Comparison of ENCODE assay signal across 1 cellular context in genomic region chr14:70707138-70708038, GRCh38.
TF ChIP-seq lines count a peak whose summit lies in the region.

No MANE protein-coding gene starts in this region.

TF ChIP-seq in GM12878, 131 proteins besides CTCF, POLR2A, EP300 and RAD21 (continued from another document and continues in another):
- TF ChIP-seq BCLAF1 (IDR thresholded peaks at IDR 0.05): no peak
- TF ChIP-seq KLF5 (IDR thresholded peaks at IDR 0.05; ENCODE audit: partially characterized antibody): no peak
- TF ChIP-seq JUND (IDR thresholded peaks at IDR 0.05; ENCODE audit: low read depth, low read length): no peak
- TF ChIP-seq GABPA (IDR thresholded peaks at IDR 0.05; ENCODE audit: low read depth): no peak
- peak; percentile 51; the same call in 1 of the 2 replicates for TF ChIP-seq CREM (IDR thresholded peaks at IDR 0.05; ENCODE audit: low read depth)
- no peak for TF ChIP-seq HDAC6 (IDR thresholded peaks at IDR 0.05; ENCODE audit: unreplicated experiment)
- no peak for TF ChIP-seq TCF3 (IDR thresholded peaks at IDR 0.05; ENCODE audit: borderline replicate concordance, insufficient read depth, low read depth, low read length)
- TF ChIP-seq MXI1 (IDR thresholded peaks at IDR 0.05; ENCODE audit: low read depth, low read length): no peak
- peak; percentile 25; the same call in 1 of the 2 replicates for TF ChIP-seq SMC3 (IDR thresholded peaks at IDR 0.05; ENCODE audit: borderline replicate concordance, low read length)
- TF ChIP-seq SIN3A (IDR thresholded peaks at IDR 0.05; ENCODE audit: low read depth, low read length): no peak
- peak; percentile 95 for TF ChIP-seq GATAD2B (conservative IDR thresholded peaks at IDR 0.05; ENCODE audit: low read depth)
- TF ChIP-seq, protein P1, sequence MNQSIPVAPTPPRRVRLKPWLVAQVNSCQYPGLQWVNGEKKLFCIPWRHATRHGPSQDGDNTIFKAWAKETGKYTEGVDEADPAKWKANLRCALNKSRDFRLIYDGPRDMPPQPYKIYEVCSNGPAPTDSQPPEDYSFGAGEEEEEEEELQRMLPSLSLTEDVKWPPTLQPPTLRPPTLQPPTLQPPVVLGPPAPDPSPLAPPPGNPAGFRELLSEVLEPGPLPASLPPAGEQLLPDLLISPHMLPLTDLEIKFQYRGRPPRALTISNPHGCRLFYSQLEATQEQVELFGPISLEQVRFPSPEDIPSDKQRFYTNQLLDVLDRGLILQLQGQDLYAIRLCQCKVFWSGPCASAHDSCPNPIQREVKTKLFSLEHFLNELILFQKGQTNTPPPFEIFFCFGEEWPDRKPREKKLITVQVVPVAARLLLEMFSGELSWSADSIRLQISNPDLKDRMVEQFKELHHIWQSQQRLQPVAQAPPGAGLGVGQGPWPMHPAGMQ (IDR thresholded peaks at IDR 0.05; ENCODE audit: borderline replicate concordance): no peak
- TF ChIP-seq ETV6 (conservative IDR thresholded peaks at IDR 0.05 in 1 of 2, IDR thresholded peaks at IDR 0.05 in 1 of 2; ENCODE audit: borderline replicate concordance in 1 of 2, low read depth in 1 of 2): no peak
- peak; percentile 36; the same call in 1 of the 2 replicates for TF ChIP-seq CHD2 (IDR thresholded peaks at IDR 0.05; ENCODE audit: borderline replicate concordance, low read depth, low read length)
- peak; percentile 98 for TF ChIP-seq MEF2B (IDR thresholded peaks at IDR 0.05; ENCODE audit: partially characterized antibody, poor library complexity, severe bottlenecking)
- no peak for TF ChIP-seq KDM1A (IDR thresholded peaks at IDR 0.05; ENCODE audit: borderline replicate concordance)
- no peak for TF ChIP-seq RFX5 (IDR thresholded peaks at IDR 0.05; ENCODE audit: low read depth, low read length)
- peak; percentile 77 for TF ChIP-seq NFIC (IDR thresholded peaks at IDR 0.05; ENCODE audit: low read depth, low read length)
- no peak for TF ChIP-seq CREB1 (IDR thresholded peaks at IDR 0.05; ENCODE audit: low read depth)
- no peak for TF ChIP-seq NFYA (IDR thresholded peaks at IDR 0.05; ENCODE audit: borderline replicate concordance, low read depth, low read length)
- peak; percentile 59; the same call in 1 of the 2 replicates for TF ChIP-seq PAX5 (IDR thresholded peaks at IDR 0.05; ENCODE audit: borderline replicate concordance, low read depth, low read length)
- TF ChIP-seq ZNF274 (IDR thresholded peaks at IDR 0.05; ENCODE audit: insufficient read depth, insufficient read length): no peak
- TF ChIP-seq ZSCAN29 (IDR thresholded peaks at IDR 0.05): no peak
- TF ChIP-seq BHLHE40 (IDR thresholded peaks at IDR 0.05; ENCODE audit: borderline replicate concordance in 1 of 2, low read depth in 2 of 2, low read length in 1 of 2): peak; percentile 6 to 11; a peak in 1 of 4 replicates
- TF ChIP-seq IKZF2 (IDR thresholded peaks at IDR 0.05): peak; percentile 88 to 91
- TF ChIP-seq WRNIP1 (IDR thresholded peaks at IDR 0.05; ENCODE audit: borderline replicate concordance, low read depth, low read length): 0 out of 2 replicates have a peak, but pooled peaks have one; percentile 34
- no peak for TF ChIP-seq SP1 (IDR thresholded peaks at IDR 0.05; ENCODE audit: low read depth, low read length)
- no peak for TF ChIP-seq YBX1 (IDR thresholded peaks at IDR 0.05)
- no peak for TF ChIP-seq ZNF384 (IDR thresholded peaks at IDR 0.05; ENCODE audit: borderline replicate concordance, low read depth, low read length)
- TF ChIP-seq, protein P2, sequence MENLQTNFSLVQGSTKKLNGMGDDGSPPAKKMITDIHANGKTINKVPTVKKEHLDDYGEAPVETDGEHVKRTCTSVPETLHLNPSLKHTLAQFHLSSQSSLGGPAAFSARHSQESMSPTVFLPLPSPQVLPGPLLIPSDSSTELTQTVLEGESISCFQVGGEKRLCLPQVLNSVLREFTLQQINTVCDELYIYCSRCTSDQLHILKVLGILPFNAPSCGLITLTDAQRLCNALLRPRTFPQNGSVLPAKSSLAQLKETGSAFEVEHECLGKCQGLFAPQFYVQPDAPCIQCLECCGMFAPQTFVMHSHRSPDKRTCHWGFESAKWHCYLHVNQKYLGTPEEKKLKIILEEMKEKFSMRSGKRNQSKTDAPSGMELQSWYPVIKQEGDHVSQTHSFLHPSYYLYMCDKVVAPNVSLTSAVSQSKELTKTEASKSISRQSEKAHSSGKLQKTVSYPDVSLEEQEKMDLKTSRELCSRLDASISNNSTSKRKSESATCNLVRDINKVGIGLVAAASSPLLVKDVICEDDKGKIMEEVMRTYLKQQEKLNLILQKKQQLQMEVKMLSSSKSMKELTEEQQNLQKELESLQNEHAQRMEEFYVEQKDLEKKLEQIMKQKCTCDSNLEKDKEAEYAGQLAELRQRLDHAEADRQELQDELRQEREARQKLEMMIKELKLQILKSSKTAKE (IDR thresholded peaks at IDR 0.05; ENCODE audit: low read depth, poor library complexity, severe bottlenecking): no peak
- peak; percentile 75 for TF ChIP-seq JUNB (IDR thresholded peaks at IDR 0.05)
- no peak for TF ChIP-seq TAF1 (IDR thresholded peaks at IDR 0.05; ENCODE audit: borderline replicate concordance, low read depth, low read length)
- no peak for TF ChIP-seq ZZZ3 (IDR thresholded peaks at IDR 0.05; ENCODE audit: control insufficient read depth, insufficient read length, low read depth)
- no peak for TF ChIP-seq RBBP5 (conservative IDR thresholded peaks at IDR 0.05)
- TF ChIP-seq, protein P3, sequence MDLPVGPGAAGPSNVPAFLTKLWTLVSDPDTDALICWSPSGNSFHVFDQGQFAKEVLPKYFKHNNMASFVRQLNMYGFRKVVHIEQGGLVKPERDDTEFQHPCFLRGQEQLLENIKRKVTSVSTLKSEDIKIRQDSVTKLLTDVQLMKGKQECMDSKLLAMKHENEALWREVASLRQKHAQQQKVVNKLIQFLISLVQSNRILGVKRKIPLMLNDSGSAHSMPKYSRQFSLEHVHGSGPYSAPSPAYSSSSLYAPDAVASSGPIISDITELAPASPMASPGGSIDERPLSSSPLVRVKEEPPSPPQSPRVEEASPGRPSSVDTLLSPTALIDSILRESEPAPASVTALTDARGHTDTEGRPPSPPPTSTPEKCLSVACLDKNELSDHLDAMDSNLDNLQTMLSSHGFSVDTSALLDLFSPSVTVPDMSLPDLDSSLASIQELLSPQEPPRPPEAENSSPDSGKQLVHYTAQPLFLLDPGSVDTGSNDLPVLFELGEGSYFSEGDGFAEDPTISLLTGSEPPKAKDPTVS (IDR thresholded peaks at IDR 0.05; ENCODE audit: low read depth, low read length): no peak
- TF ChIP-seq, protein P4, sequence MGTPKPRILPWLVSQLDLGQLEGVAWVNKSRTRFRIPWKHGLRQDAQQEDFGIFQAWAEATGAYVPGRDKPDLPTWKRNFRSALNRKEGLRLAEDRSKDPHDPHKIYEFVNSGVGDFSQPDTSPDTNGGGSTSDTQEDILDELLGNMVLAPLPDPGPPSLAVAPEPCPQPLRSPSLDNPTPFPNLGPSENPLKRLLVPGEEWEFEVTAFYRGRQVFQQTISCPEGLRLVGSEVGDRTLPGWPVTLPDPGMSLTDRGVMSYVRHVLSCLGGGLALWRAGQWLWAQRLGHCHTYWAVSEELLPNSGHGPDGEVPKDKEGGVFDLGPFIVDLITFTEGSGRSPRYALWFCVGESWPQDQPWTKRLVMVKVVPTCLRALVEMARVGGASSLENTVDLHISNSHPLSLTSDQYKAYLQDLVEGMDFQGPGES (IDR thresholded peaks at IDR 0.05): no peak
- TF ChIP-seq ZNF622 (IDR thresholded peaks at IDR 0.05): no peak
- peak; percentile 84 for TF ChIP-seq IKZF1 (conservative IDR thresholded peaks at IDR 0.05)
- TF ChIP-seq, protein P5, sequence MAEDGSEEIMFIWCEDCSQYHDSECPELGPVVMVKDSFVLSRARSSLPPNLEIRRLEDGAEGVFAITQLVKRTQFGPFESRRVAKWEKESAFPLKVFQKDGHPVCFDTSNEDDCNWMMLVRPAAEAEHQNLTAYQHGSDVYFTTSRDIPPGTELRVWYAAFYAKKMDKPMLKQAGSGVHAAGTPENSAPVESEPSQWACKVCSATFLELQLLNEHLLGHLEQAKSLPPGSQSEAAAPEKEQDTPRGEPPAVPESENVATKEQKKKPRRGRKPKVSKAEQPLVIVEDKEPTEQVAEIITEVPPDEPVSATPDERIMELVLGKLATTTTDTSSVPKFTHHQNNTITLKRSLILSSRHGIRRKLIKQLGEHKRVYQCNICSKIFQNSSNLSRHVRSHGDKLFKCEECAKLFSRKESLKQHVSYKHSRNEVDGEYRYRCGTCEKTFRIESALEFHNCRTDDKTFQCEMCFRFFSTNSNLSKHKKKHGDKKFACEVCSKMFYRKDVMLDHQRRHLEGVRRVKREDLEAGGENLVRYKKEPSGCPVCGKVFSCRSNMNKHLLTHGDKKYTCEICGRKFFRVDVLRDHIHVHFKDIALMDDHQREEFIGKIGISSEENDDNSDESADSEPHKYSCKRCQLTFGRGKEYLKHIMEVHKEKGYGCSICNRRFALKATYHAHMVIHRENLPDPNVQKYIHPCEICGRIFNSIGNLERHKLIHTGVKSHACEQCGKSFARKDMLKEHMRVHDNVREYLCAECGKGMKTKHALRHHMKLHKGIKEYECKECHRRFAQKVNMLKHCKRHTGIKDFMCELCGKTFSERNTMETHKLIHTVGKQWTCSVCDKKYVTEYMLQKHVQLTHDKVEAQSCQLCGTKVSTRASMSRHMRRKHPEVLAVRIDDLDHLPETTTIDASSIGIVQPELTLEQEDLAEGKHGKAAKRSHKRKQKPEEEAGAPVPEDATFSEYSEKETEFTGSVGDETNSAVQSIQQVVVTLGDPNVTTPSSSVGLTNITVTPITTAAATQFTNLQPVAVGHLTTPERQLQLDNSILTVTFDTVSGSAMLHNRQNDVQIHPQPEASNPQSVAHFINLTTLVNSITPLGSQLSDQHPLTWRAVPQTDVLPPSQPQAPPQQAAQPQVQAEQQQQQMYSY (CRISPR knock-in tag; IDR thresholded peaks at IDR 0.05): no peak
- TF ChIP-seq, protein P6, sequence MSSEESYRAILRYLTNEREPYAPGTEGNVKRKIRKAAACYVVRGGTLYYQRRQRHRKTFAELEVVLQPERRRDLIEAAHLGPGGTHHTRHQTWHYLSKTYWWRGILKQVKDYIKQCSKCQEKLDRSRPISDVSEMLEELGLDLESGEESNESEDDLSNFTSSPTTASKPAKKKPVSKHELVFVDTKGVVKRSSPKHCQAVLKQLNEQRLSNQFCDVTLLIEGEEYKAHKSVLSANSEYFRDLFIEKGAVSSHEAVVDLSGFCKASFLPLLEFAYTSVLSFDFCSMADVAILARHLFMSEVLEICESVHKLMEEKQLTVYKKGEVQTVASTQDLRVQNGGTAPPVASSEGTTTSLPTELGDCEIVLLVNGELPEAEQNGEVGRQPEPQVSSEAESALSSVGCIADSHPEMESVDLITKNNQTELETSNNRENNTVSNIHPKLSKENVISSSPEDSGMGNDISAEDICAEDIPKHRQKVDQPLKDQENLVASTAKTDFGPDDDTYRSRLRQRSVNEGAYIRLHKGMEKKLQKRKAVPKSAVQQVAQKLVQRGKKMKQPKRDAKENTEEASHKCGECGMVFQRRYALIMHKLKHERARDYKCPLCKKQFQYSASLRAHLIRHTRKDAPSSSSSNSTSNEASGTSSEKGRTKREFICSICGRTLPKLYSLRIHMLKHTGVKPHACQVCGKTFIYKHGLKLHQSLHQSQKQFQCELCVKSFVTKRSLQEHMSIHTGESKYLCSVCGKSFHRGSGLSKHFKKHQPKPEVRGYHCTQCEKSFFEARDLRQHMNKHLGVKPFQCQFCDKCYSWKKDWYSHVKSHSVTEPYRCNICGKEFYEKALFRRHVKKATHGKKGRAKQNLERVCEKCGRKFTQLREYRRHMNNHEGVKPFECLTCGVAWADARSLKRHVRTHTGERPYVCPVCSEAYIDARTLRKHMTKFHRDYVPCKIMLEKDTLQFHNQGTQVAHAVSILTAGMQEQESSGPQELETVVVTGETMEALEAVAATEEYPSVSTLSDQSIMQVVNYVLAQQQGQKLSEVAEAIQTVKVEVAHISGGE (CRISPR knock-in tag; IDR thresholded peaks at IDR 0.05): no peak
- 0 out of 2 replicates have a peak, but pooled peaks have one; percentile 38 for TF ChIP-seq DPF2 (IDR thresholded peaks at IDR 0.05)
- TF ChIP-seq NR2F1 (conservative IDR thresholded peaks at IDR 0.05): 0 out of 2 replicates have a peak, but pooled peaks have one; percentile 54
- TF ChIP-seq SIX5 (IDR thresholded peaks at IDR 0.05; ENCODE audit: low read depth, low read length, severe bottlenecking): no peak
- peak; percentile 90 for TF ChIP-seq EED (IDR thresholded peaks at IDR 0.05; ENCODE audit: low read depth)
- 0 out of 2 replicates have a peak, but pooled peaks have one; percentile 9 for TF ChIP-seq RAD51 (IDR thresholded peaks at IDR 0.05)
- TF ChIP-seq PAX8 (IDR thresholded peaks at IDR 0.05): no peak
- no peak for TF ChIP-seq ZNF24 (IDR thresholded peaks at IDR 0.05)
- peak; percentile 49; the same call in 1 of the 2 replicates for TF ChIP-seq TCF7 (IDR thresholded peaks at IDR 0.05; ENCODE audit: borderline replicate concordance)
- no peak for TF ChIP-seq SRF (IDR thresholded peaks at IDR 0.05; ENCODE audit: low read depth in 2 of 2, low read length in 2 of 2)
